ENCODE assay signal across 11 cellular contexts in the genomic region with DNA sequence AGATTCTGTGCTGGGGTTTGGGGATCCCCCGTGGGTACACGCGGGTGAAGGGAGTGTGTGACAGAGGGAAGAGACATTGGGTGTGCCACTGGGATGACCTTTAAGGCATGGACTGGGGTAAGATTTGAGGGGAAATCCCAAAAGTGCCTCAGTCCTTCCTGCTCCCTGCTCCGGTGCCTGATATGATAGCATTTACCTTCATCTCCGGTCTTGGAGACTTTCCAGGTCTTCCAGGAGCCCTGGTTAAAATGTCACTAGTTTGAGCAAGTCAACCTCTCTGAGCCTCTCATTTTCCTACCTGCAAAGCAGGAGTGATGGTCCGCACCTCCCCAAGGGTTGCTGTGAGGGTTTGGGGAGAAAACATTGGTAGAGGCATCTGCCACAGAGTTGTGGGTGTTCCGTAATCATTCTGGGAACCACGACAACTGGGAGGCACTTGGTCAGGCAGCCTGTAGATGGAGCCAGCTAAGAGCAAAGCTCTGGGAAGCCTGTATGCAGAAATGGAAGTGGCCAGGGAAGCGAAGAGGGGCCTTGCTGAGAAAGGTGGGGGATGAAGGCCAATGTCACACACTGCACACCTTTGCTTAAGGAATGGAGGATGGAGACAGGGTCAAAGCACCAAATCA. TPM values are rescaled to one million over a fixed set of nuclear protein-coding genes. Genes with fewer than 3 reads are reported as not detected.
A peak's percentile ranks its signal among the peaks of the same experiment; 100 is the strongest.
DNase-seq lines count a peak whose midpoint lies in the region; FAIRE-seq and TF ChIP-seq lines count a peak whose summit lies in the region.
"Had no signal": no experiment of that assay in that cellular context is flagged by ENCODE, and none has a peak within 500 bp of the region (broad histone marks: within the 10 kb centered on the region; RNA-seq: fewer than 3 reads in every experiment).

No MANE protein-coding gene starts in this region.

- no peaks in the 10 kb centered on the region for H3K4me1 ChIP-seq in colonic mucosa
- H3K4me1 ChIP-seq: left ventricle myocardium inferior had no signal

- H3K4me3 ChIP-seq in LNCaP clone FGC (ENCODE audit: low read depth, low read length) (no peak overlapping the region), colonic mucosa (no peak overlapping the region)
- H3K4me3 ChIP-seq: left ventricle myocardium inferior, MG63 had no signal

- FAIRE-seq in frontal cortex (lab: Jason Lieb, UNC) = no peak

- CTCF ChIA-PET in Calu3 (lab: Charles Lee) = interaction anchor here (1.3 to 1.4 kb wide), 2 partner anchors 15 to 100 kb away, joined by 3 to 4 read pairs; no protein-coding TSS in a partner anchor

- intact Hi-C loops in Calu3 (cut with micrococcal nuclease; ENCODE audit: unreplicated experiment) (no loop called here), colonic mucosa (cut with DNase I) (no loop called here)

- H3K9me3 Mint-ChIP-seq in Calu3 (ENCODE audit: low read depth, unreplicated experiment) = no peaks in the 10 kb centered on the region

- TF ChIP-seq CTCF in Calu3 (IDR thresholded peaks at IDR 0.05; ENCODE audit: unreplicated experiment) (peak; percentile 15), LNCaP clone FGC (IDR thresholded peaks at IDR 0.05; ENCODE audit: control insufficient read depth, extremely low read depth, insufficient read depth) (peak; percentile 50), colonic mucosa (IDR thresholded peaks at IDR 0.05) (no peak)

- peaks cover 12% of the 10 kb centered on the region for H3K27me3 Mint-ChIP-seq in Calu3 (ENCODE audit: unreplicated experiment)

- no TSS peak for BruUV-seq in Calu3 (replicated peaks; lab: Mats Ljungman, UMichigan)

- H3K27me3 ChIP-seq in colonic mucosa = no peaks in the 10 kb centered on the region
- H3K27me3 ChIP-seq: MG63 had no signal

- no peak overlapping the region for H3K4me3 Mint-ChIP-seq in Calu3 (ENCODE audit: low read depth, unreplicated experiment)

- no peaks in the 10 kb centered on the region for H3K9me3 ChIP-seq in colonic mucosa
- H3K9me3 ChIP-seq: left ventricle myocardium inferior, MG63 had no signal

- H3K27ac Mint-ChIP-seq in Calu3 (ENCODE audit: unreplicated experiment) = no peak overlapping the region

- no peaks in the 10 kb centered on the region for H3K36me3 ChIP-seq in colonic mucosa
- H3K36me3 ChIP-seq: left ventricle myocardium inferior, MG63 had no signal

- H3K4me1 Mint-ChIP-seq in Calu3 (ENCODE audit: low read depth, unreplicated experiment) = peaks cover 16% of the 10 kb centered on the region

- no peaks in the 10 kb centered on the region for H3K36me3 Mint-ChIP-seq in Calu3 (ENCODE audit: insufficient read depth, unreplicated experiment)

- DNase-seq in Calu3 = peak; percentile 28
- no peak for DNase-seq in LNCaP clone FGC (ENCODE audit: low read depth)
- peak; percentile 41 for DNase-seq in colonic mucosa
- DNase-seq in lung microvascular endothelial cell (ENCODE audit: low read depth in 2 of 2) = peak; percentile 14 to 23
- no peak for DNase-seq in T-helper 2 cell
- DNase-seq in NCI-H345 treated with DMSO at 0.1 percent for 48 hours (lab: John Stamatoyannopoulos, UW; ENCODE audit: unreplicated experiment) = no peak
- DNase-seq in activated CD4-positive, CD25-positive, alpha-beta regulatory T cell treated with anti-CD3 and anti-CD28 coated beads, Interleukin-2, amount 50 U/mL, for 72 hours = no peak
- DNase-seq in frontal cortex (ENCODE audit: low spot score in 2 of 2) = no peak
- DNase-seq: left ventricle myocardium inferior, MG63, trophoblast cell had no signal

- H3K9ac ChIP-seq in colonic mucosa (ENCODE audit: low read depth in 2 of 2, low read length in 2 of 2) = no peak overlapping the region

- no peak overlapping the region for H3K27ac ChIP-seq in colonic mucosa
- H3K27ac ChIP-seq: left ventricle myocardium inferior had no signal

RNA-seq across cellular contexts. Expression of a gene that starts 33.9 kb away (rescaled TPM):
- 71.8 and 108 TPM in 2 replicates for total RNA-seq in Calu3 (2022)
- 10 to 100 TPM in 1 of 2 donors, 1 to 10 TPM in 1; 9.5 to 38.3 TPM for total RNA-seq in colonic mucosa
- 5.4 and 11.1 TPM in 2 replicates for total RNA-seq in lung microvascular endothelial cell
- total RNA-seq in frontal cortex = 6.5 TPM

Comparison
In these comparisons a context has a peak if more than half of its experiments do, and no peak if none do; other contexts are left out.
1. DNase-seq: peak in Calu3 (single experiment), colonic mucosa (single experiment) and lung microvascular endothelial cell (2 of 2); none in LNCaP clone FGC (single experiment), T-helper 2 cell (0 of 5), NCI-H345 treated with DMSO at 0.1 percent for 48 hours (single experiment), activated CD4-positive, CD25-positive, alpha-beta regulatory T cell treated with anti-CD3 and anti-CD28 coated beads, Interleukin-2, amount 50 U/mL, for 72 hours (single experiment) and frontal cortex (0 of 2).